In the genomic region with DNA sequence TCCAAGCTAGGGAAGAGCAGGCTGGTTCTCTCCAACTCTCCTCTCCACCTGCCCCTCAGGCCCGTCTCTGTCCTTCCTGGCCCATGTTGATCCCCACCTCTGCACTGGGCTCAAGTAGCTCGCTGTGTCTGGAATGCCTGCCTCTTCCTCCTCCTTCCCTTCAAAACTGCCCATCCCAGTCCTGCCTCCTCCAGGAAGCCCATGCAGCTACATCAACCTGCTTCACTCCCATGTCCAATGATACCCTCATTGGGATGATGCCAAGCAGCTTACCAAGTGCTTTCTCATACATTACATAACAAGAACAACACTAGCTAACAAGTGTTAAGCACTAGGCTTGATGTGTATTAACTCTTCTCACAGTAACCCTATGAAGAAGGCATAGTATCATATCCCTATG, we compare ENCODE assay signal across 29 cellular contexts. TPM values are rescaled to one million over a fixed set of nuclear protein-coding genes. Genes with fewer than 3 reads are reported as not detected.
"Had no signal": no experiment of that assay in that cellular context is flagged by ENCODE, and none has a peak within 500 bp of the region (broad histone marks: within the 10 kb centered on the region; RNA-seq: fewer than 3 reads in every experiment).

No MANE protein-coding gene starts in this region.

- H3K36me3 ChIP-seq: esophagus squamous epithelium, gastroesophageal sphincter, lower lobe of right lung, right lobe of liver, stomach, thoracic aorta, transverse colon had no signal

- H3K9me3 ChIP-seq: esophagus squamous epithelium, left ventricle myocardium inferior, lower lobe of right lung, psoas muscle, right lobe of liver, stomach, thoracic aorta, transverse colon had no signal

- H2AFZ ChIP-seq: parathyroid adenoma had no signal

- H3K4me3 ChIP-seq: esophagus squamous epithelium, gastroesophageal sphincter, left ventricle myocardium inferior, lower lobe of right lung, psoas muscle, right lobe of liver, skin epidermis, stomach, thoracic aorta, transverse colon had no signal

- H3K27me3 ChIP-seq: right lobe of liver had no signal

- ATAC-seq: effector memory CD8-positive, alpha-beta T cell; gastroesophageal sphincter; left cardiac atrium; lower lobe of right lung; right lobe of liver; stimulated activated naive B cell treated with anti-CD40 and anti-IgM and Interleukin-4, amounts not matched to agents 10 μg/mL and 1 μg/mL and 100 μg/mL, for 72 hours had no signal

- H3K4me1 ChIP-seq: lower lobe of right lung, right lobe of liver, transverse colon had no signal

- H3K27ac Mint-ChIP-seq: dendritic cell treated with granulocyte-macrophage colony-stimulating factor and Interleukin-4, amounts not matched to agents 40 ng/mL and 50 ng/mL, for 4 days; effector memory CD8-positive, alpha-beta T cell; memory B cell; nephron; stimulated activated naive B cell treated with anti-CD40 and anti-IgM and Interleukin-4, amounts not matched to agents 10 μg/mL and 1 μg/mL and 100 μg/mL, for 72 hours had no signal

- FAIRE-seq: colon, kidney had no signal

- DNase-seq: effector memory CD8-positive, alpha-beta T cell; esophagus squamous epithelium; foreskin fibroblast; immature natural killer cell; kidney; left cardiac atrium; left ventricle myocardium inferior; lower lobe of right lung; midbrain; naive B cell; occipital lobe; stimulated activated CD4-positive, alpha-beta T cell treated with anti-CD3 and anti-CD28 coated beads, Interleukin-2, amount 100 ng/mL, for 24 hours; stimulated activated CD4-positive, alpha-beta T cell treated with anti-CD3 and anti-CD28 coated beads, Interleukin-4, amount 100 ng/mL, for 4 hours; stimulated activated naive B cell treated with anti-CD40 and anti-IgM and Interleukin-4, amounts not matched to agents 10 μg/mL and 1 μg/mL and 100 μg/mL, for 72 hours; stomach; substantia nigra; transverse colon had no signal

- H3K9me3 Mint-ChIP-seq: dendritic cell treated with granulocyte-macrophage colony-stimulating factor and Interleukin-4, amounts not matched to agents 40 ng/mL and 50 ng/mL, for 4 days; effector memory CD8-positive, alpha-beta T cell; immature natural killer cell; memory B cell; nephron had no signal

- H3K79me2 ChIP-seq: parathyroid adenoma had no signal

- H3K4me1 Mint-ChIP-seq: immature natural killer cell; memory B cell; nephron; stimulated activated naive B cell treated with anti-CD40 and anti-IgM and Interleukin-4, amounts not matched to agents 10 μg/mL and 1 μg/mL and 100 μg/mL, for 72 hours had no signal

- H3K27ac ChIP-seq: esophagus squamous epithelium, gastroesophageal sphincter, left ventricle myocardium inferior, lower lobe of right lung, parathyroid adenoma, right lobe of liver, skin epidermis, stomach, thoracic aorta, transverse colon had no signal

- H3K4me3 Mint-ChIP-seq: dendritic cell treated with granulocyte-macrophage colony-stimulating factor and Interleukin-4, amounts not matched to agents 40 ng/mL and 50 ng/mL, for 4 days; effector memory CD8-positive, alpha-beta T cell; immature natural killer cell; memory B cell; nephron; stimulated activated naive B cell treated with anti-CD40 and anti-IgM and Interleukin-4, amounts not matched to agents 10 μg/mL and 1 μg/mL and 100 μg/mL, for 72 hours had no signal

- H3K36me3 Mint-ChIP-seq: immature natural killer cell, memory B cell, naive B cell had no signal

- H3K9ac ChIP-seq: parathyroid adenoma had no signal

RNA-seq across cellular contexts. Expression of a gene that starts 8.2 kb away (rescaled TPM):
- total RNA-seq: epithelial cell of proximal tubule, esophagus squamous epithelium, gastroesophageal sphincter, kidney, lower lobe of right lung, occipital lobe, right lobe of liver, stomach, thoracic aorta, transverse colon, urinary bladder had no signal
- polyA plus RNA-seq: immature natural killer cell, urinary bladder had no signal

RNA-seq across cellular contexts. Expression of a gene that starts 11.3 kb away (rescaled TPM):
- total RNA-seq: epithelial cell of proximal tubule, esophagus squamous epithelium, gastroesophageal sphincter, kidney, lower lobe of right lung, occipital lobe, right lobe of liver, stomach, thoracic aorta, transverse colon, urinary bladder had no signal
- polyA plus RNA-seq: immature natural killer cell, stomach, urinary bladder had no signal

RNA-seq across cellular contexts. Expression of a gene that starts 31.5 kb away (rescaled TPM):
- total RNA-seq: epithelial cell of proximal tubule, esophagus squamous epithelium, gastroesophageal sphincter, kidney, left cardiac atrium, left ventricle myocardium inferior, lower lobe of right lung, occipital lobe, right lobe of liver, stomach, thoracic aorta, transverse colon, urinary bladder had no signal
- polyA plus RNA-seq: immature natural killer cell, psoas muscle, stomach, urinary bladder had no signal
